12 cellular contexts compared by ENCODE assay signal in genomic region chr5:45774528-45774927, GRCh38.
DNase-seq lines count a peak whose midpoint lies in the region; ATAC-seq and TF ChIP-seq lines count a peak whose summit lies in the region.
"Had no signal": no experiment of that assay in that cellular context is flagged by ENCODE, and none has a peak within 500 bp of the region (broad histone marks: within the 10 kb centered on the region; RNA-seq: fewer than 3 reads in every experiment).

No MANE protein-coding gene starts in this region.

- POLR2A ChIA-PET in activated CD4-positive, alpha-beta memory T cell treated with anti-CD3 and anti-CD28 coated beads for 36 hours (lab: Charles Lee): no interaction called here

- no peaks in the 10 kb centered on the region for H3K9me2 ChIP-seq in Loucy (replicated peaks; ENCODE audit: low read depth, low read length)

- H3F3A ChIP-seq in Loucy (ENCODE audit: low read depth): no peaks in the 10 kb centered on the region

- H3K27ac Mint-ChIP-seq in activated CD4-positive, alpha-beta memory T cell treated with anti-CD3 and anti-CD28 coated beads for 36 hours: no peak overlapping the region
- H3K27ac Mint-ChIP-seq: CD4-positive, CD25-positive, alpha-beta regulatory T cell; T-helper 2 cell treated with Interferon-gamma antibody and Interleukin-4, amounts not matched to agents 5 μg/mL and 100 μg/mL, for 36 hours had no signal

- H3K79me2 ChIP-seq in Loucy (ENCODE audit: insufficient read depth, low read length): no peaks in the 10 kb centered on the region

- no peaks in the 10 kb centered on the region for H4K20me1 ChIP-seq in Loucy (ENCODE audit: insufficient read depth, low read length, poor library complexity, severe bottlenecking)

- no peak overlapping the region for H2AFZ ChIP-seq in Loucy (ENCODE audit: low read length)

- H3K27me3 ChIP-seq in right atrium auricular region: no peaks in the 10 kb centered on the region
- no peaks in the 10 kb centered on the region for H3K27me3 ChIP-seq in Loucy (ENCODE audit: insufficient read depth, low read length, poor library complexity, severe bottlenecking)
- no peaks in the 10 kb centered on the region for H3K27me3 ChIP-seq in MG63

- no peak for ATAC-seq in Right ventricle myocardium superior (ENCODE audit: poor library complexity)
- no peak for ATAC-seq in HG02981 (IDR thresholded peaks at IDR 0.05; ENCODE audit: unreplicated experiment)

- H3K4me1 Mint-ChIP-seq in activated CD4-positive, alpha-beta memory T cell treated with anti-CD3 and anti-CD28 coated beads for 36 hours (ENCODE audit: low read depth): no peaks in the 10 kb centered on the region
- H3K4me1 Mint-ChIP-seq: CD4-positive, CD25-positive, alpha-beta regulatory T cell had no signal

- no peaks in the 10 kb centered on the region for H3K27me3 Mint-ChIP-seq in activated CD4-positive, alpha-beta memory T cell treated with anti-CD3 and anti-CD28 coated beads for 36 hours
- H3K27me3 Mint-ChIP-seq: CD4-positive, CD25-positive, alpha-beta regulatory T cell had no signal

- H3K36me3 ChIP-seq in right atrium auricular region (no peaks in the 10 kb centered on the region), Loucy (ENCODE audit: insufficient read depth, low read length) (no peaks in the 10 kb centered on the region), MG63 (no peaks in the 10 kb centered on the region)

- no peak for DNase-seq in right atrium auricular region (ENCODE audit: low spot score)
- no peak for DNase-seq in Right ventricle myocardium superior
- peak; percentile 9 to 23 for DNase-seq in T47D (ENCODE audit: low read depth in 1 of 2, low spot score in 1 of 2)
- DNase-seq in activated CD4-positive, alpha-beta memory T cell treated with anti-CD3 and anti-CD28 coated beads for 36 hours: no peak
- DNase-seq in MG63: no peak
- no peak for DNase-seq in NCI-H2227 (lab: John Stamatoyannopoulos, UW; ENCODE audit: unreplicated experiment)
- DNase-seq: CD4-positive, CD25-positive, alpha-beta regulatory T cell; IMR-90 had no signal

- in situ Hi-C loops in T47D (cut with HindIII; ENCODE audit: low pct_unique_long_range_greater_than_20kb, low sequenced_read_pairs): no loop called here

- H3K9me3 ChIP-seq in right atrium auricular region (no peaks in the 10 kb centered on the region), Loucy (ENCODE audit: insufficient read depth, low read depth, low read length) (no peaks in the 10 kb centered on the region), MG63 (no peaks in the 10 kb centered on the region)

- TF ChIP-seq CTCF in right atrium auricular region (IDR thresholded peaks at IDR 0.05) (peak; percentile 49 to 61), Loucy (conservative IDR thresholded peaks at IDR 0.05; ENCODE audit: low read length) (peak; percentile 55)

- peaks cover 18% of the 10 kb centered on the region for H3K9me3 Mint-ChIP-seq in activated CD4-positive, alpha-beta memory T cell treated with anti-CD3 and anti-CD28 coated beads for 36 hours

- no peak overlapping the region for H3K9ac ChIP-seq in Loucy (ENCODE audit: low read depth, low read length, poor library complexity, severe bottlenecking)

- H3K4me1 ChIP-seq in right atrium auricular region (no peaks in the 10 kb centered on the region), Loucy (ENCODE audit: insufficient read depth, low read length, poor library complexity, severe bottlenecking) (no peaks in the 10 kb centered on the region)

- H3K36me3 Mint-ChIP-seq in activated CD4-positive, alpha-beta memory T cell treated with anti-CD3 and anti-CD28 coated beads for 36 hours: no peaks in the 10 kb centered on the region
- H3K36me3 Mint-ChIP-seq: CD4-positive, CD25-positive, alpha-beta regulatory T cell had no signal

- H3K4me3 ChIP-seq in right atrium auricular region (no peak overlapping the region), Loucy (ENCODE audit: low read length, poor library complexity, severe bottlenecking) (no peak overlapping the region), MG63 (no peak overlapping the region)

- intact Hi-C loops in Right ventricle myocardium superior (cut with DNase I): no loop called here
- intact Hi-C loops in activated CD4-positive, alpha-beta memory T cell treated with anti-CD3 and anti-CD28 coated beads for 36 hours (cut with micrococcal nuclease): no loop called here

- no peak overlapping the region for H3K4me3 Mint-ChIP-seq in activated CD4-positive, alpha-beta memory T cell treated with anti-CD3 and anti-CD28 coated beads for 36 hours
- H3K4me3 Mint-ChIP-seq: CD4-positive, CD25-positive, alpha-beta regulatory T cell; T-helper 2 cell treated with Interferon-gamma antibody and Interleukin-4, amounts not matched to agents 5 μg/mL and 100 μg/mL, for 36 hours had no signal

- CTCF ChIA-PET in activated CD4-positive, alpha-beta memory T cell treated with anti-CD3 and anti-CD28 coated beads for 36 hours (lab: Charles Lee): no interaction called here

- H3K4me2 ChIP-seq in Loucy (ENCODE audit: low read depth, low read length, poor library complexity, severe bottlenecking): no peak overlapping the region

- no peak overlapping the region for H3K27ac ChIP-seq in right atrium auricular region
- H3K27ac ChIP-seq: epithelial cell of prostate had no signal

Comparison
In these comparisons a context has a peak if more than half of its experiments do, and no peak if none do; other contexts are left out.
1. DNase-seq: peak in T47D (2 of 2); none in right atrium auricular region (single experiment), Right ventricle myocardium superior (single experiment), activated CD4-positive, alpha-beta memory T cell treated with anti-CD3 and anti-CD28 coated beads for 36 hours (single experiment), MG63 (single experiment) and NCI-H2227 (single experiment).